ENCODE assay signal across 8 cellular contexts in genomic region chr9:110152704-110153374, GRCh38. TPM values are rescaled to one million over a fixed set of nuclear protein-coding genes. Genes with fewer than 3 reads are reported as not detected.
DNase-seq lines count a peak whose midpoint lies in the region; ATAC-seq and TF ChIP-seq lines count a peak whose summit lies in the region.

No MANE protein-coding gene starts in this region.

- intact Hi-C loops in OCI-LY7 (cut with micrococcal nuclease; ENCODE audit: unreplicated experiment) = loop anchor here (1.0 to 2.0 kb wide), 3 partner anchors 94 to 250 kb away; no protein-coding TSS in a partner anchor
- intact Hi-C loops in mucosa of descending colon (cut with DNase I, micrococcal nuclease) = loop anchor here (5.0 to 10.0 kb wide), 2 partner anchors 88 to 251 kb away; no protein-coding TSS in a partner anchor

- DNase-seq in SKM-1 treated with dmso at 0.1 percent for 144 hours (lab: John Stamatoyannopoulos, UW; ENCODE audit: unreplicated experiment) (peak; percentile 18), SKM-1 (lab: John Stamatoyannopoulos, UW; ENCODE audit: unreplicated experiment) (no peak), OCI-LY7 (ENCODE audit: low spot score) (peak; percentile 80), dermis blood vessel endothelial cell (peak; percentile 82), mucosa of descending colon (peak in 1 of 3 donors; percentile 60)
- no peak for DNase-seq in stimulated activated CD8-positive, alpha-beta memory T cell treated with anti-CD3 and anti-CD28 coated beads, Interleukin-4, amount 100 ng/mL, for 48 hours

- TF ChIP-seq RAD21 in Ishikawa (IDR thresholded peaks at IDR 0.05; ENCODE audit: low read depth) = peak; percentile 84

- peaks cover 91% of the 10 kb centered on the region for H3K36me3 ChIP-seq in OCI-LY7 (ENCODE audit: insufficient read depth, low read length)
- H3K36me3 ChIP-seq in mucosa of descending colon (ENCODE audit: low read depth) = no peaks in the 10 kb centered on the region

- no TSS peak for BruUV-seq in OCI-LY7 (replicated peaks; lab: Mats Ljungman, UMichigan)

- peaks cover 32% of the 10 kb centered on the region for H4K20me1 ChIP-seq in OCI-LY7 (ENCODE audit: insufficient read depth, low read length)

- no peak for TF ChIP-seq EP300 in Ishikawa (IDR thresholded peaks at IDR 0.05; ENCODE audit: borderline replicate concordance)

- ATAC-seq in mucosa of descending colon (peak; percentile 47), GM21717 (IDR thresholded peaks at IDR 0.05; ENCODE audit: unreplicated experiment) (no peak)

- no peaks in the 10 kb centered on the region; the same call in 1 of the 2 replicates for H3K9me3 ChIP-seq in OCI-LY7 (ENCODE audit: low read length)
- H3K9me3 ChIP-seq in mucosa of descending colon = no peaks in the 10 kb centered on the region

- CTCF ChIA-PET in OCI-LY7 (lab: Charles Lee; ENCODE audit: unreplicated experiment) = interaction anchor here (0.5 to 2.6 kb wide), 9 partner anchors 9 to 250 kb away, joined by 3 to 9 read pairs (median 4); no protein-coding TSS in a partner anchor

- H3K4me1 ChIP-seq in OCI-LY7 (ENCODE audit: insufficient read depth, low read length, poor library complexity, severe bottlenecking) (peaks cover 85% of the 10 kb centered on the region), mucosa of descending colon (ENCODE audit: low read depth) (no peaks in the 10 kb centered on the region)

- peak overlapping the region; percentile 97 for H3K27ac ChIP-seq in OCI-LY7 (ENCODE audit: low read depth, low read length, poor library complexity, severe bottlenecking)

- no peak overlapping the region for H2AFZ ChIP-seq in OCI-LY7 (ENCODE audit: low read length)

- TF ChIP-seq CTCF in OCI-LY7 (conservative IDR thresholded peaks at IDR 0.05; ENCODE audit: low read length) (peak; percentile 94), mucosa of descending colon (IDR thresholded peaks at IDR 0.05) (peak; percentile 20)

- H3K79me2 ChIP-seq in OCI-LY7 (ENCODE audit: insufficient read depth, low read depth, low read length) = peaks cover 100% of the 10 kb centered on the region

- H3K4me3 ChIP-seq in OCI-LY7 (ENCODE audit: low read depth, low read length, poor library complexity, severe bottlenecking) (peak overlapping the region; percentile 79), mucosa of descending colon (no peak overlapping the region)

- H3K4me2 ChIP-seq in OCI-LY7 (ENCODE audit: low read length) = peak overlapping the region; percentile 74

- POLR2A ChIA-PET in OCI-LY7 (lab: Charles Lee) = interaction anchor here (0.6 to 8.6 kb wide), 12 partner anchors 9 to 269 kb away, joined by 3 to 215 read pairs (median 6); no protein-coding TSS in a partner anchor

- no peaks in the 10 kb centered on the region for H3K9me2 ChIP-seq in OCI-LY7 (ENCODE audit: insufficient read depth, low read length)

TF ChIP-seq in Ishikawa, 13 proteins besides CTCF, POLR2A, EP300 and RAD21:
- no peak for TF ChIP-seq CREB1 (IDR thresholded peaks at IDR 0.05; ENCODE audit: low read depth)
- TF ChIP-seq MAX (IDR thresholded peaks at IDR 0.05) = no peak
- no peak for TF ChIP-seq YY1 (IDR thresholded peaks at IDR 0.05; ENCODE audit: low read depth)
- TF ChIP-seq NFIC (IDR thresholded peaks at IDR 0.05) = no peak
- no peak for TF ChIP-seq CEBPB (IDR thresholded peaks at IDR 0.05)
- no peak for TF ChIP-seq USF1 (IDR thresholded peaks at IDR 0.05)
- TF ChIP-seq REST (IDR thresholded peaks at IDR 0.05; ENCODE audit: low read depth) = no peak
- no peak for TF ChIP-seq TAF1 (IDR thresholded peaks at IDR 0.05; ENCODE audit: low read depth)
- no peak for TF ChIP-seq TEAD4 (IDR thresholded peaks at IDR 0.05)
- TF ChIP-seq ZBTB7A (IDR thresholded peaks at IDR 0.05; ENCODE audit: low read depth) = no peak
- TF ChIP-seq FOXM1 (IDR thresholded peaks at IDR 0.05; ENCODE audit: borderline replicate concordance, low read depth) = no peak
- no peak for TF ChIP-seq TCF12 (IDR thresholded peaks at IDR 0.05; ENCODE audit: low read depth)
- no peak for TF ChIP-seq EGR1 (IDR thresholded peaks at IDR 0.05)

RNA-seq across cellular contexts. Expression of gene C9orf152, which starts 55.1 kb away (rescaled TPM):
- total RNA-seq in OCI-LY7 (2014; rRNA removed; shearing (Covaris generic)) = not detected in 2 replicates
- total RNA-seq in OCI-LY7 (2022) = not detected in 2 replicates
- total RNA-seq in dermis blood vessel endothelial cell = 0.05 TPM in 1 of 2 replicates, not detected in the other
- total RNA-seq in mucosa of descending colon = 10 to 100 TPM; 20.4 to 69.4 (median 42.9) TPM

Comparison
In these comparisons a context has a peak if more than half of its experiments do, and no peak if none do; other contexts are left out.
1. DNase-seq: peak in SKM-1 treated with dmso at 0.1 percent for 144 hours (single experiment), OCI-LY7 (single experiment) and dermis blood vessel endothelial cell (single experiment); none in SKM-1 (single experiment) and stimulated activated CD8-positive, alpha-beta memory T cell treated with anti-CD3 and anti-CD28 coated beads, Interleukin-4, amount 100 ng/mL, for 48 hours (single experiment).
2. RNA of gene C9orf152, which starts 55.1 kb away (total RNA-seq): 20.4 to 69.4 TPM in mucosa of descending colon; not detected in OCI-LY7 and 0.05 TPM in dermis blood vessel endothelial cell; every median in the first group is over 10 times any median in the second.